Comparison of ENCODE assay signal across 26 cellular contexts in the genomic region with DNA sequence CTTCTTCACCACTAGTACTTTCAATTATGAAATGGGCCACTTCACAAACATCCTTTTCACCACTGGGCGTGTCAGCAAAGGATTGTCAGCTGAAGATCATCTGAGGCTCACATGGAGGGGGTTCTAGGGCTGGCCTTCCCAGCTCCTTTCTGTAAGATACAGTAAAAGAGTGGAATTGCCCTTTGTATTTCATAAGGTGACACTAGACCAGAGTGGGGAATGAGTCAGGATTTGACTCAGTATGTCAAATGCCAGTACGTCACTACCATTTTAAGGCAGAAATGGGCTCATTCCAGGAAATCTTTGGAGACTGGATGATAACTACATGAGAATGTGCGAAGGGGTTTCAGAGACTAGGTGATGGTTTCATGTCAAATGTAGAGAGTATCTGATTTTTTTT. TPM values are rescaled to one million over a fixed set of nuclear protein-coding genes. Genes with fewer than 3 reads are reported as not detected.
DNase-seq lines count a peak whose midpoint lies in the region; ATAC-seq and TF ChIP-seq lines count a peak whose summit lies in the region.
"Had no signal": no experiment of that assay in that cellular context is flagged by ENCODE, and none has a peak within 500 bp of the region (broad histone marks: within the 10 kb centered on the region; RNA-seq: fewer than 3 reads in every experiment).

No MANE protein-coding gene starts in this region.

- H3K27me3 Mint-ChIP-seq in T-cell = peaks cover 51 to 56% of the 10 kb centered on the region in 2 donors

- CTCF ChIA-PET in T-cell (lab: Charles Lee) = no interaction called here

- no peak for ATAC-seq in T-cell (replicated peaks in 1 of 4)
- ATAC-seq: GM23338; lower lobe of right lung; stimulated activated naive CD8-positive, alpha-beta T cell treated with anti-CD3 and anti-CD28 coated beads, Interleukin-15, amount 100 ng/mL, for 72 hours had no signal

- H3K4me1 Mint-ChIP-seq in T-cell = no peaks in the 10 kb centered on the region
- H3K4me1 Mint-ChIP-seq: neural progenitor cell; stimulated activated naive CD8-positive, alpha-beta T cell treated with anti-CD3 and anti-CD28 coated beads, Interleukin-15, amount 100 ng/mL, for 72 hours had no signal

- no peaks in the 10 kb centered on the region for H3K36me3 Mint-ChIP-seq in T-cell
- H3K36me3 Mint-ChIP-seq: neural progenitor cell had no signal

- H3K4me3 Mint-ChIP-seq in T-cell = no peak overlapping the region
- H3K4me3 Mint-ChIP-seq: GM23338; neural progenitor cell; stimulated activated naive CD8-positive, alpha-beta T cell treated with anti-CD3 and anti-CD28 coated beads, Interleukin-15, amount 100 ng/mL, for 72 hours; T-helper 2 cell treated with Interferon-gamma antibody and Interleukin-4, amounts not matched to agents 5 μg/mL and 100 μg/mL, for 36 hours had no signal

- DNase-seq in A172 (ENCODE audit: low spot score) (peak; percentile 35), HCEC 1CT (peak; percentile 77), astrocyte of the hippocampus (ENCODE audit: low read depth, low spot score) (peak; percentile 12), fibroblast of the aortic adventitia (ENCODE audit: low read depth) (peak; percentile 42), T-cell (no peak), HT-29 (ENCODE audit: low spot score) (no peak), pons (ENCODE audit: low spot score) (no peak), globus pallidus (ENCODE audit: low spot score) (no peak)
- DNase-seq: activated CD4-positive, alpha-beta T cell treated with anti-CD3 and anti-CD28 coated beads, Interleukin-2, amount 50 U/mL, for 48 hours; activated effector memory CD4-positive, alpha-beta T cell treated with anti-CD3 and anti-CD28 coated beads, Interleukin-2, amount 50 U/mL, for 16 hours; effector CD4-positive, alpha-beta T cell; GF-D8; hypothalamus; lower lobe of right lung; NCI-H1092; NCI-H2029; stimulated activated CD4-positive, alpha-beta T cell treated with anti-CD3 and anti-CD28 coated beads, Interleukin-2, amount 100 ng/mL, for 48 hours; stimulated activated naive CD8-positive, alpha-beta T cell treated with anti-CD3 and anti-CD28 coated beads, Interleukin-15, amount 100 ng/mL, for 72 hours; transverse colon had no signal

- H3K9me3 Mint-ChIP-seq in T-cell = no peaks in the 10 kb centered on the region
- H3K9me3 Mint-ChIP-seq: GM23338; neural progenitor cell; stimulated activated naive CD8-positive, alpha-beta T cell treated with anti-CD3 and anti-CD28 coated beads, Interleukin-15, amount 100 ng/mL, for 72 hours; T-helper 2 cell treated with Interferon-gamma antibody and Interleukin-4, amounts not matched to agents 5 μg/mL and 100 μg/mL, for 36 hours had no signal

- POLR2A ChIA-PET in T-cell (lab: Charles Lee) = no interaction called here

- H3K27ac Mint-ChIP-seq in T-cell = no peak overlapping the region
- H3K27ac Mint-ChIP-seq: GM23338; neural progenitor cell; stimulated activated naive CD8-positive, alpha-beta T cell treated with anti-CD3 and anti-CD28 coated beads, Interleukin-15, amount 100 ng/mL, for 72 hours; T-helper 2 cell treated with Interferon-gamma antibody and Interleukin-4, amounts not matched to agents 5 μg/mL and 100 μg/mL, for 36 hours had no signal

- TF ChIP-seq CTCF in fibroblast of the aortic adventitia (IDR thresholded peaks at IDR 0.05; ENCODE audit: insufficient read depth, low read length) = no peak

- no peak overlapping the region for H3K4me3 ChIP-seq in fibroblast of the aortic adventitia (ENCODE audit: low read depth, low read length)
- H3K4me3 ChIP-seq: esophagus muscularis mucosa, GM23338, lower lobe of right lung, neural progenitor cell, smooth muscle cell, transverse colon had no signal

RNA-seq across cellular contexts. Expression of gene BLOC1S2, which starts 21.2 kb away (rescaled TPM):
- total RNA-seq in A172 (2014; rRNA removed; shearing (Covaris generic)) = 113 and 127 TPM in 2 replicates
- 56.8 and 68.8 TPM in 2 replicates for total RNA-seq in fibroblast of the aortic adventitia (ENCODE audit: low replicate concordance)
- total RNA-seq in T-cell = 10 to 100 TPM; 30.2 to 44.1 (median 38.0) TPM
- 24.5 and 37.6 TPM in 2 replicates for total RNA-seq in HT-29 (2014; rRNA removed; shearing (Covaris generic))

RNA-seq across cellular contexts. Expression of gene PKD2L1, which starts 22.3 kb away (rescaled TPM):
- not detected in 2 replicates for total RNA-seq in A172 (2014; rRNA removed; shearing (Covaris generic))
- total RNA-seq in fibroblast of the aortic adventitia (ENCODE audit: low replicate concordance) (not detected in 2 replicates), T-cell (not detected)
- 0.21 TPM in 1 of 2 replicates, not detected in the other for total RNA-seq in HT-29 (2014; rRNA removed; shearing (Covaris generic))
- total RNA-seq: cerebellum, esophagus muscularis mucosa, GM23338, pulmonary artery endothelial cell, smooth muscle cell had no signal

RNA-seq across cellular contexts. Expression of gene SCD, which starts 39.3 kb away (rescaled TPM):
- total RNA-seq in A172 (2014; rRNA removed; shearing (Covaris generic)) = 249 and 398 TPM in 2 replicates
- 99.9 and 283 TPM in 2 replicates for total RNA-seq in fibroblast of the aortic adventitia (ENCODE audit: low replicate concordance)
- 1 to 10 TPM; 2.1 to 5.7 (median 4.7) TPM for total RNA-seq in T-cell
- 253 and 267 TPM in 2 replicates for total RNA-seq in HT-29 (2014; rRNA removed; shearing (Covaris generic))

RNA-seq across cellular contexts. Expression of gene CWF19L1, which starts 40.3 kb away (rescaled TPM):
- 47.1 and 54.3 TPM in 2 replicates for total RNA-seq in A172 (2014; rRNA removed; shearing (Covaris generic))
- total RNA-seq in fibroblast of the aortic adventitia (ENCODE audit: low replicate concordance) (15.0 and 28.1 TPM in 2 replicates), T-cell (10 to 100 TPM; 37.2 to 43.9 (median 39.2) TPM)
- total RNA-seq in HT-29 (2014; rRNA removed; shearing (Covaris generic)) = 18.1 and 19.5 TPM in 2 replicates

Comparison
In these comparisons a context has a peak if more than half of its experiments do, and no peak if none do; other contexts are left out.
1. DNase-seq: peak in A172 (single experiment), HCEC 1CT (single experiment), astrocyte of the hippocampus (single experiment) and fibroblast of the aortic adventitia (single experiment); none in T-cell (0 of 34), HT-29 (single experiment), pons (single experiment) and globus pallidus (single experiment).
2. RNA of gene SCD, which starts 39.3 kb away (total RNA-seq): 253 to 267 TPM in HT-29, 249 to 398 TPM in A172 and 99.9 to 283 TPM in fibroblast of the aortic adventitia; 2.1 to 5.7 TPM in T-cell; every median in the first group is over 10 times any median in the second.